Comparison of ENCODE assay signal across 18 cellular contexts in genomic region chr1:177629526-177629925, GRCh38.
"Had no signal": no experiment of that assay in that cellular context is flagged by ENCODE, and none has a peak within 500 bp of the region (broad histone marks: within the 10 kb centered on the region; RNA-seq: fewer than 3 reads in every experiment).

No MANE protein-coding gene starts in this region.

- H3K4me3 ChIP-seq: adrenal gland, body of pancreas, esophagus muscularis mucosa, left ventricle myocardium inferior, SK-N-MC, tibial nerve had no signal

- H3K27me3 ChIP-seq: adrenal gland, body of pancreas, esophagus muscularis mucosa, tibial nerve had no signal

- H3K27ac ChIP-seq: adrenal gland, body of pancreas, esophagus muscularis mucosa, left ventricle myocardium inferior, SK-N-MC, tibial nerve had no signal

- DNase-seq: activated CD4-positive, alpha-beta T cell treated with anti-CD3 and anti-CD28 coated beads, Interleukin-2, amount 50 U/mL, for 4 hours; activated gamma-delta T cell; adrenal gland; body of pancreas; effector CD4-positive, alpha-beta T cell; head of caudate nucleus; kidney glomerular epithelial cell; left ventricle myocardium inferior; stimulated activated CD4-positive, alpha-beta T cell treated with anti-CD3 and anti-CD28 coated beads, Interleukin-12 subunit alpha, Interleukin-12 subunit beta, amount 100 ng/mL, for 4 hours; stimulated activated CD4-positive, alpha-beta T cell treated with anti-CD3 and anti-CD28 coated beads, Interleukin-1b, Interleukin-23, amount 100 ng/mL, for 48 hours; stimulated activated naive CD4-positive, alpha-beta T cell treated with Interleukin-2 at 50 U/mL for 16 hours; substantia nigra had no signal

- H3K36me3 ChIP-seq: adrenal gland, esophagus muscularis mucosa, left ventricle myocardium inferior, tibial nerve had no signal

- FAIRE-seq: frontal cortex, TTC549 had no signal

- ATAC-seq: activated naive CD4-positive, alpha-beta T cell treated with anti-CD3 and anti-CD28 coated beads, Interleukin-2, amount 50 U/mL, for 72 hours; body of pancreas had no signal

- H3K4me1 ChIP-seq: adrenal gland, body of pancreas, esophagus muscularis mucosa, left ventricle myocardium inferior, tibial nerve had no signal

- H3K9me3 ChIP-seq: adrenal gland, body of pancreas, esophagus muscularis mucosa, tibial nerve had no signal
